Comparison of ENCODE assay signal across 9 cellular contexts in the genomic region with DNA sequence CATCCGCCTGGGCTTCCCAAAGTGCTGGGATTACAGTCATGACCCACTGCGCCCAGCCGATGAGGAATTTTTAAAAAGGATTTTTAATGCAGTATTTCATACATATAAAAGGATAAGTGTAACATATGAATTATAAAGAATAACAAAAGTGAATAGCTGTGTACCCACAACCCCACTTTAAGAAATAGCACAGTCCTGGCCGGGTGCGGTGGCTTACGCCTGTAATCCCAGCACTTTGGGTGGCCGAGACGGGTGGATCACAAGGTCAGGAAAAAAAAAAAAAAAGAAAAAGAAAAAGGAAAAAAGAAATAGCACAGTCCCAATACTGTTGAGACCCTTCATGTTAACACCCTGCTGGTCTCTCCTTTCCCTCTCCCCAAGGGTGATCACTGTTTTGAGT. TPM values are rescaled to one million over a fixed set of nuclear protein-coding genes. Genes with fewer than 3 reads are reported as not detected.
"Had no signal": no experiment of that assay in that cellular context is flagged by ENCODE, and none has a peak within 500 bp of the region (broad histone marks: within the 10 kb centered on the region; RNA-seq: fewer than 3 reads in every experiment).

No MANE protein-coding gene starts in this region.

- DNase-seq: GM23248, GOT3, H7, H9, HCEC 1CT, HFFc6 had no signal

- H3K9me3 ChIP-seq: HAP-1 had no signal

- H3K4me3 Mint-ChIP-seq: GM23338, H9, HFFc6 had no signal

- H3K9ac ChIP-seq: GM23248 had no signal

- ATAC-seq: GM23338, HCT116 had no signal

- H3K4me3 ChIP-seq: GM23248, GM23338, HAP-1 had no signal

- H3K4me1 ChIP-seq: HAP-1 had no signal

- H3K9me3 Mint-ChIP-seq: GM23338, H9, HFFc6 had no signal

- H3K4me1 Mint-ChIP-seq: GM23338, H9 had no signal

- H3K27ac Mint-ChIP-seq: GM23338, H9, HFFc6 had no signal

- H2AFZ ChIP-seq: GM23248, GM23338 had no signal

- H3K4me2 ChIP-seq: GM23338 had no signal

- H3K27ac ChIP-seq: GM23248 had no signal

RNA-seq across cellular contexts. Expression of a gene that starts 54.3 kb away (rescaled TPM):
- total RNA-seq: GM23248, H7, HFFc6 had no signal
